In genomic region chr2:179861777-179862117, GRCh38 we compare ENCODE assay signal across 8 cellular contexts. TPM values are rescaled to one million over a fixed set of nuclear protein-coding genes. Genes with fewer than 3 reads are reported as not detected.
DNase-seq lines count a peak whose midpoint lies in the region; ATAC-seq lines count a peak whose summit lies in the region.

No MANE protein-coding gene starts in this region.

- peaks cover 0 to 2% of the 10 kb centered on the region in 2 donors for H3K36me3 Mint-ChIP-seq in activated T-cell treated with anti-CD3 and anti-CD28 coated beads, Interleukin-2, amount 50 U/mL, for 72 hours (ENCODE audit: insufficient read depth in 2 of 2)

- WGBS in esophagus, 2 donors = 5 to 7% methylated on average over 16 of the region's 16 CpGs
- no CpG with 5 or more reads among the region's 16 CpGs for WGBS in trophoblast cell (ENCODE audit: extremely low coverage, insufficient coverage, insufficient read length)

- H2BK12ac ChIP-seq in trophoblast cell (ENCODE audit: low read length) = no peak overlapping the region

- no peaks in the 10 kb centered on the region for H3K79me1 ChIP-seq in trophoblast cell (ENCODE audit: low read length)

- no peak for DNase-seq in activated T-cell treated with anti-CD3 and anti-CD28 coated beads, Interleukin-2, amount 50 U/mL, for 72 hours
- no peak for DNase-seq in activated T-cell treated with anti-CD3 and anti-CD28 coated beads, Interleukin-2, amount 50 U/mL, for 1 hour
- peak; percentile 33 for DNase-seq in NCI-H69 (lab: John Stamatoyannopoulos, UW)
- no peak for DNase-seq in trophoblast cell
- DNase-seq in NCI-H2107 (lab: John Stamatoyannopoulos, UW) = no peak
- no peak for DNase-seq in effector memory CD4-positive, alpha-beta T cell
- no peak for DNase-seq in activated T-cell treated with anti-CD3 and anti-CD28 coated beads, Interleukin-2, amount 50 U/mL, for 48 hours

- H2AK5ac ChIP-seq in trophoblast cell (ENCODE audit: low read length) = no peak overlapping the region

- no peaks in the 10 kb centered on the region for H3K27me3 ChIP-seq in esophagus (ENCODE audit: control insufficient read depth in 1 of 2, insufficient read depth in 2 of 2, low read length in 2 of 2)
- H3K27me3 ChIP-seq in trophoblast cell (ENCODE audit: insufficient read depth, low read length) = peaks cover 19% of the 10 kb centered on the region
- no peaks in the 10 kb centered on the region for H3K27me3 ChIP-seq in effector memory CD4-positive, alpha-beta T cell (replicated peaks; ENCODE audit: control insufficient read depth, insufficient read depth, low read length, poor library complexity, severe bottlenecking)

- H3K18ac ChIP-seq in trophoblast cell (ENCODE audit: low read length) = no peak overlapping the region

- no peak overlapping the region for H2BK5ac ChIP-seq in trophoblast cell (ENCODE audit: low read depth, low read length, poor library complexity)

- H4K12ac ChIP-seq in trophoblast cell (ENCODE audit: low read depth, low read length) = no peak overlapping the region

- H3K27ac ChIP-seq in esophagus (ENCODE audit: low read depth in 2 of 2, low read length in 1 of 2) (peak overlapping the region in 1 of 2 donors; percentile 20), trophoblast cell (ENCODE audit: low read depth, low read length) (no peak overlapping the region)
- H3K27ac ChIP-seq in effector memory CD4-positive, alpha-beta T cell (ENCODE audit: insufficient read depth, low read length, poor library complexity, severe bottlenecking) = no peak overlapping the region

- H2BK120ac ChIP-seq in trophoblast cell (ENCODE audit: insufficient read depth, low read length, poor library complexity) = no peak overlapping the region

- H3K4me1 ChIP-seq in esophagus (ENCODE audit: control insufficient read depth in 2 of 2, insufficient read depth in 2 of 2, low read length in 1 of 2) = peaks cover 5 to 6% of the 10 kb centered on the region in 2 donors
- H3K4me1 ChIP-seq in trophoblast cell (ENCODE audit: control insufficient read depth in 1 of 2, insufficient read depth in 2 of 2, low read length in 2 of 2) = peaks cover 5 to 14% of the 10 kb centered on the region in 2 experiments
- H3K4me1 ChIP-seq in effector memory CD4-positive, alpha-beta T cell (ENCODE audit: control insufficient read depth, insufficient read depth, low read length, poor library complexity, severe bottlenecking) = peaks cover 5% of the 10 kb centered on the region

- no peaks in the 10 kb centered on the region for H3K36me3 ChIP-seq in esophagus (ENCODE audit: control insufficient read depth in 2 of 2, insufficient read depth in 2 of 2, low read length in 1 of 2)
- no peaks in the 10 kb centered on the region for H3K36me3 ChIP-seq in trophoblast cell (ENCODE audit: control insufficient read depth in 1 of 2, insufficient read depth in 2 of 2, low read length in 2 of 2)
- no peaks in the 10 kb centered on the region for H3K36me3 ChIP-seq in effector memory CD4-positive, alpha-beta T cell (ENCODE audit: control insufficient read depth, insufficient read depth, low read length)

- H3K4me1 Mint-ChIP-seq in activated T-cell treated with anti-CD3 and anti-CD28 coated beads, Interleukin-2, amount 50 U/mL, for 72 hours (ENCODE audit: low read depth) = peaks cover 8% of the 10 kb centered on the region

- no peak overlapping the region for H3K23ac ChIP-seq in trophoblast cell (ENCODE audit: low read length)

- no peak overlapping the region for H4K8ac ChIP-seq in trophoblast cell (ENCODE audit: low read depth, low read length)

- no peak overlapping the region for H3K14ac ChIP-seq in trophoblast cell (ENCODE audit: low read length)

- peak overlapping the region; percentile 100 for H3K4me2 ChIP-seq in trophoblast cell (ENCODE audit: low read length)

- peak in 1 of 2 donors; percentile 24 for ATAC-seq in activated T-cell treated with anti-CD3 and anti-CD28 coated beads, Interleukin-2, amount 50 U/mL, for 72 hours (replicated peaks in 1 of 2)

- H3K4ac ChIP-seq in trophoblast cell (ENCODE audit: low read depth, low read length) = no peak overlapping the region

- no peaks in the 10 kb centered on the region for H3K79me2 ChIP-seq in trophoblast cell (ENCODE audit: control insufficient read depth, insufficient read depth, low read length, poor library complexity)

- H3K27ac Mint-ChIP-seq in activated T-cell treated with anti-CD3 and anti-CD28 coated beads, Interleukin-2, amount 50 U/mL, for 72 hours = no peak overlapping the region

- H3K9me3 ChIP-seq in esophagus (ENCODE audit: control insufficient read depth in 2 of 2, insufficient read depth in 1 of 2, low read depth in 1 of 2, low read length in 1 of 2) (no peaks in the 10 kb centered on the region), trophoblast cell (ENCODE audit: insufficient read depth, low read depth, low read length) (no peaks in the 10 kb centered on the region)
- H3K9me3 ChIP-seq in effector memory CD4-positive, alpha-beta T cell (ENCODE audit: control insufficient read depth, low read length) = no peaks in the 10 kb centered on the region

- H3K9me3 Mint-ChIP-seq in activated T-cell treated with anti-CD3 and anti-CD28 coated beads, Interleukin-2, amount 50 U/mL, for 72 hours = no peaks in the 10 kb centered on the region

- peaks cover 79% of the 10 kb centered on the region for H3K27me3 Mint-ChIP-seq in activated T-cell treated with anti-CD3 and anti-CD28 coated beads, Interleukin-2, amount 50 U/mL, for 72 hours (ENCODE audit: low read depth)

- H4K91ac ChIP-seq in trophoblast cell (ENCODE audit: low read depth, low read length) = no peak overlapping the region

- H3K4me3 Mint-ChIP-seq in activated T-cell treated with anti-CD3 and anti-CD28 coated beads, Interleukin-2, amount 50 U/mL, for 72 hours = peak overlapping the region; percentile 74

- no peak overlapping the region for H3K9ac ChIP-seq in trophoblast cell (ENCODE audit: low read length)

- peak overlapping the region; percentile 67 for H2AFZ ChIP-seq in trophoblast cell (ENCODE audit: insufficient read depth, low read length, poor library complexity)

- H3K4me3 ChIP-seq in esophagus (ENCODE audit: low read depth in 1 of 2, low read length in 2 of 2) (peak overlapping the region; percentile 49 to 62), trophoblast cell (ENCODE audit: low read depth, low read length) (peak overlapping the region; percentile 83)
- H3K4me3 ChIP-seq in effector memory CD4-positive, alpha-beta T cell (ENCODE audit: insufficient read depth, low read depth, low read length, poor library complexity, severe bottlenecking) = no peak overlapping the region

RNA-seq across cellular contexts. Expression of gene ZNF385B, which starts 0.3 kb away (rescaled TPM):
- total RNA-seq in activated T-cell treated with anti-CD3 and anti-CD28 coated beads, Interleukin-2, amount 50 U/mL, for 72 hours = not detected
- under 1 TPM; 0.22 to 0.29 TPM for polyA plus RNA-seq in esophagus
- polyA plus RNA-seq in trophoblast cell (2013) = 0.30 and 0.46 TPM in 2 replicates
